10 cellular contexts compared by ENCODE assay signal in the genomic region with DNA sequence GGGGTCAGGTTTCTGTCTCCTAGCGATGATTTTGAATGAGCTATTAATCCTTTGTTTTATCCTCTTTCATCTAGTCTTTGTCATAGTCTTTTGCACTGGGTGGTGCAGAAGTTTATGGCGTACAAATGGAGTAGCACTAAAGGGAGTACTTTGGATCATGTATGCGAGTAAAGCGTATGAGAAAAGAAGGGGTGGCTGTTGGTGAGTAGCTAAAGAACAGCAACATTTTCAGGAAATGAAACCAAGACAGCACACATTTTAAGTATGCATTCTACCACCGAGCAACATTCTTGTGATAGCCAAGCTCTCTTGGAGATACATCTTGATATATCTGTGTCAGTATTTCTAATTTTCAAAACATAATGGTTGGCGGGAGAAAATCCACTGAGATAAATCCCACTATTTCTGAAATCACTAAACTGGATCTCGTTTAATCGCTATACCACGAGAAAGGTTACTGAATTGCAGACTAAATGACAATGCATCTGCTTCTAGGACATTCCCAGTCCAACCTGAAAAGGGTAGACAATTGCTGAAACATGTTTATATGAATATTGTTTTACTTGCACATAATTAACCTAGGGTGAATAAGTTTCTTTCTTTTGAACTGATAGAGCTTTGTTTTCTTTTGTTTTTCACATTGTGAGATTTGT.
DNase-seq lines count a peak whose midpoint lies in the region; ATAC-seq and TF ChIP-seq lines count a peak whose summit lies in the region.
"Had no signal": no experiment of that assay in that cellular context is flagged by ENCODE, and none has a peak within 500 bp of the region (broad histone marks: within the 10 kb centered on the region; RNA-seq: fewer than 3 reads in every experiment).

No MANE protein-coding gene starts in this region.

- H3K9me3 ChIP-seq in MG63 (no peaks in the 10 kb centered on the region), neural cell (ENCODE audit: low read length) (no peaks in the 10 kb centered on the region)
- H3K9me3 ChIP-seq: thoracic aorta had no signal

- no peak overlapping the region for H3K27ac ChIP-seq in neural cell (ENCODE audit: low read length)
- H3K27ac ChIP-seq: thoracic aorta had no signal

- POLR2A ChIA-PET in activated CD4-positive, alpha-beta T cell treated with anti-CD3 and anti-CD28 coated beads for 36 hours (lab: Charles Lee) = interaction anchor here (0.6 to 0.7 kb wide), 2 partner anchors 1093 to 1973 kb away, joined by 3 read pairs; no protein-coding TSS in a partner anchor

- no peaks in the 10 kb centered on the region for H3K36me3 ChIP-seq in MG63
- no peaks in the 10 kb centered on the region for H3K36me3 ChIP-seq in neural cell (ENCODE audit: insufficient read depth, low read length)
- H3K36me3 ChIP-seq: thoracic aorta had no signal

- no peak overlapping the region for H3K4me2 ChIP-seq in neural cell (ENCODE audit: low read length)

- no peak for ATAC-seq in activated CD4-positive, alpha-beta T cell treated with anti-CD3 and anti-CD28 coated beads for 36 hours
- ATAC-seq in activated T-helper 17 cell treated with anti-CD3 and anti-CD28 coated beads, Interleukin-2, amount 50 U/mL, for 72 hours (replicated peaks) = no peak

- peak overlapping the region; percentile 82 for H3K4me3 Mint-ChIP-seq in activated CD4-positive, alpha-beta T cell treated with anti-CD3 and anti-CD28 coated beads for 36 hours
- H3K4me3 Mint-ChIP-seq in activated T-helper 17 cell treated with anti-CD3 and anti-CD28 coated beads, Interleukin-2, amount 50 U/mL, for 72 hours = peak overlapping the region; percentile 75

- no peak for TF ChIP-seq RAD21 in neural cell (conservative IDR thresholded peaks at IDR 0.05)

- TF ChIP-seq CTCF in neural cell (IDR thresholded peaks at IDR 0.05; ENCODE audit: poor library complexity, severe bottlenecking) = no peak

- peaks cover 2% of the 10 kb centered on the region for H3K36me3 Mint-ChIP-seq in activated CD4-positive, alpha-beta T cell treated with anti-CD3 and anti-CD28 coated beads for 36 hours (ENCODE audit: low read depth)
- H3K36me3 Mint-ChIP-seq in activated T-helper 17 cell treated with anti-CD3 and anti-CD28 coated beads, Interleukin-2, amount 50 U/mL, for 72 hours (ENCODE audit: low read depth) = peaks cover 18% of the 10 kb centered on the region

- peaks cover 4% of the 10 kb centered on the region for H3K9me3 Mint-ChIP-seq in activated CD4-positive, alpha-beta T cell treated with anti-CD3 and anti-CD28 coated beads for 36 hours (ENCODE audit: low read depth)
- H3K9me3 Mint-ChIP-seq in activated T-helper 17 cell treated with anti-CD3 and anti-CD28 coated beads, Interleukin-2, amount 50 U/mL, for 72 hours = peaks cover 5% of the 10 kb centered on the region

- no peaks in the 10 kb centered on the region for H4K20me1 ChIP-seq in neural cell (ENCODE audit: insufficient read depth)

- DNase-seq in activated CD4-positive, alpha-beta T cell treated with anti-CD3 and anti-CD28 coated beads for 36 hours = no peak
- no peak for DNase-seq in activated CD4-positive, alpha-beta T cell treated with anti-CD3 and anti-CD28 coated beads, Interleukin-2, amount 50 U/mL, for 48 hours
- DNase-seq in MG63 (no peak), foreskin melanocyte (no peak), hypothalamus (lab: John Stamatoyannopoulos, UW) (no peak)
- no peak for DNase-seq in stimulated activated CD4-positive, alpha-beta T cell treated with anti-CD3 and anti-CD28 coated beads, Interleukin-12 subunit alpha, Interleukin-12 subunit beta, amount 100 ng/mL, for 4 hours
- DNase-seq: stimulated activated CD4-positive, alpha-beta T cell treated with anti-CD3 and anti-CD28 coated beads, Interleukin-2, amount 100 ng/mL, for 24 hours had no signal

- peaks cover 11% of the 10 kb centered on the region for H3K4me1 Mint-ChIP-seq in activated CD4-positive, alpha-beta T cell treated with anti-CD3 and anti-CD28 coated beads for 36 hours
- H3K4me1 Mint-ChIP-seq in activated T-helper 17 cell treated with anti-CD3 and anti-CD28 coated beads, Interleukin-2, amount 50 U/mL, for 72 hours = no peaks in the 10 kb centered on the region

- TF ChIP-seq EP300 in neural cell (conservative IDR thresholded peaks at IDR 0.05; ENCODE audit: poor library complexity, severe bottlenecking) = no peak

- H3K4me3 ChIP-seq in MG63 (peak overlapping the region; percentile 81), neural cell (ENCODE audit: low read length) (peak overlapping the region; percentile 67)

- intact Hi-C loops in activated CD4-positive, alpha-beta T cell treated with anti-CD3 and anti-CD28 coated beads for 36 hours (cut with DNase I, micrococcal nuclease) = loop anchor here (5.0 to 10.0 kb wide), 2 partner anchors 215 to 217 kb away; no protein-coding TSS in a partner anchor

- H3K9ac ChIP-seq in neural cell (ENCODE audit: low read length) = no peak overlapping the region

- no peaks in the 10 kb centered on the region for H3F3A ChIP-seq in neural cell (ENCODE audit: insufficient read depth, low read length, poor library complexity, severe bottlenecking)

- CTCF ChIA-PET in activated CD4-positive, alpha-beta T cell treated with anti-CD3 and anti-CD28 coated beads for 36 hours (lab: Charles Lee) = interaction anchor here (0.6 to 1.4 kb wide), 2 partner anchors 110 to 121 kb away, joined by 3 to 5 read pairs; no protein-coding TSS in a partner anchor

- H3K79me2 ChIP-seq in neural cell (replicated peaks; ENCODE audit: insufficient read depth, low read length) = no peaks in the 10 kb centered on the region

- no peak overlapping the region for H3K27ac Mint-ChIP-seq in activated CD4-positive, alpha-beta T cell treated with anti-CD3 and anti-CD28 coated beads for 36 hours
- H3K27ac Mint-ChIP-seq in activated T-helper 17 cell treated with anti-CD3 and anti-CD28 coated beads, Interleukin-2, amount 50 U/mL, for 72 hours = no peak overlapping the region

- no peaks in the 10 kb centered on the region for H3K9me2 ChIP-seq in neural cell (ENCODE audit: insufficient read depth, low read length)

- H2AFZ ChIP-seq in neural cell (ENCODE audit: low read depth, low read length) = no peak overlapping the region

- H3K27me3 ChIP-seq in MG63 (peaks cover 6% of the 10 kb centered on the region), neural cell (ENCODE audit: insufficient read depth, low read depth, low read length) (peaks cover 79% of the 10 kb centered on the region)

- H3K27me3 Mint-ChIP-seq in activated CD4-positive, alpha-beta T cell treated with anti-CD3 and anti-CD28 coated beads for 36 hours = peaks cover 58% of the 10 kb centered on the region
- peaks cover 70% of the 10 kb centered on the region for H3K27me3 Mint-ChIP-seq in activated T-helper 17 cell treated with anti-CD3 and anti-CD28 coated beads, Interleukin-2, amount 50 U/mL, for 72 hours

TF ChIP-seq in neural cell, 6 proteins besides CTCF, POLR2A, EP300 and RAD21:
- no peak for TF ChIP-seq POLR2AphosphoS5 (IDR thresholded peaks at IDR 0.05)
- no peak for TF ChIP-seq TAF1 (IDR thresholded peaks at IDR 0.05; ENCODE audit: low read depth)
- TF ChIP-seq MXI1 (conservative IDR thresholded peaks at IDR 0.05; ENCODE audit: poor library complexity, severe bottlenecking) = no peak
- no peak for TF ChIP-seq EZH2 (IDR thresholded peaks at IDR 0.05; ENCODE audit: borderline replicate concordance, insufficient read depth, low read length, poor library complexity, severe bottlenecking)
- no peak for TF ChIP-seq SMC3 (conservative IDR thresholded peaks at IDR 0.05; ENCODE audit: poor library complexity)
- TF ChIP-seq, protein P1, sequence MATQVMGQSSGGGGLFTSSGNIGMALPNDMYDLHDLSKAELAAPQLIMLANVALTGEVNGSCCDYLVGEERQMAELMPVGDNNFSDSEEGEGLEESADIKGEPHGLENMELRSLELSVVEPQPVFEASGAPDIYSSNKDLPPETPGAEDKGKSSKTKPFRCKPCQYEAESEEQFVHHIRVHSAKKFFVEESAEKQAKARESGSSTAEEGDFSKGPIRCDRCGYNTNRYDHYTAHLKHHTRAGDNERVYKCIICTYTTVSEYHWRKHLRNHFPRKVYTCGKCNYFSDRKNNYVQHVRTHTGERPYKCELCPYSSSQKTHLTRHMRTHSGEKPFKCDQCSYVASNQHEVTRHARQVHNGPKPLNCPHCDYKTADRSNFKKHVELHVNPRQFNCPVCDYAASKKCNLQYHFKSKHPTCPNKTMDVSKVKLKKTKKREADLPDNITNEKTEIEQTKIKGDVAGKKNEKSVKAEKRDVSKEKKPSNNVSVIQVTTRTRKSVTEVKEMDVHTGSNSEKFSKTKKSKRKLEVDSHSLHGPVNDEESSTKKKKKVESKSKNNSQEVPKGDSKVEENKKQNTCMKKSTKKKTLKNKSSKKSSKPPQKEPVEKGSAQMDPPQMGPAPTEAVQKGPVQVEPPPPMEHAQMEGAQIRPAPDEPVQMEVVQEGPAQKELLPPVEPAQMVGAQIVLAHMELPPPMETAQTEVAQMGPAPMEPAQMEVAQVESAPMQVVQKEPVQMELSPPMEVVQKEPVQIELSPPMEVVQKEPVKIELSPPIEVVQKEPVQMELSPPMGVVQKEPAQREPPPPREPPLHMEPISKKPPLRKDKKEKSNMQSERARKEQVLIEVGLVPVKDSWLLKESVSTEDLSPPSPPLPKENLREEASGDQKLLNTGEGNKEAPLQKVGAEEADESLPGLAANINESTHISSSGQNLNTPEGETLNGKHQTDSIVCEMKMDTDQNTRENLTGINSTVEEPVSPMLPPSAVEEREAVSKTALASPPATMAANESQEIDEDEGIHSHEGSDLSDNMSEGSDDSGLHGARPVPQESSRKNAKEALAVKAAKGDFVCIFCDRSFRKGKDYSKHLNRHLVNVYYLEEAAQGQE (IDR thresholded peaks at IDR 0.05; ENCODE audit: borderline replicate concordance) = no peak
TF ChIP-seq in neural cell: peak in this region for 0.
